8 cellular contexts compared by ENCODE assay signal in the genomic region with DNA sequence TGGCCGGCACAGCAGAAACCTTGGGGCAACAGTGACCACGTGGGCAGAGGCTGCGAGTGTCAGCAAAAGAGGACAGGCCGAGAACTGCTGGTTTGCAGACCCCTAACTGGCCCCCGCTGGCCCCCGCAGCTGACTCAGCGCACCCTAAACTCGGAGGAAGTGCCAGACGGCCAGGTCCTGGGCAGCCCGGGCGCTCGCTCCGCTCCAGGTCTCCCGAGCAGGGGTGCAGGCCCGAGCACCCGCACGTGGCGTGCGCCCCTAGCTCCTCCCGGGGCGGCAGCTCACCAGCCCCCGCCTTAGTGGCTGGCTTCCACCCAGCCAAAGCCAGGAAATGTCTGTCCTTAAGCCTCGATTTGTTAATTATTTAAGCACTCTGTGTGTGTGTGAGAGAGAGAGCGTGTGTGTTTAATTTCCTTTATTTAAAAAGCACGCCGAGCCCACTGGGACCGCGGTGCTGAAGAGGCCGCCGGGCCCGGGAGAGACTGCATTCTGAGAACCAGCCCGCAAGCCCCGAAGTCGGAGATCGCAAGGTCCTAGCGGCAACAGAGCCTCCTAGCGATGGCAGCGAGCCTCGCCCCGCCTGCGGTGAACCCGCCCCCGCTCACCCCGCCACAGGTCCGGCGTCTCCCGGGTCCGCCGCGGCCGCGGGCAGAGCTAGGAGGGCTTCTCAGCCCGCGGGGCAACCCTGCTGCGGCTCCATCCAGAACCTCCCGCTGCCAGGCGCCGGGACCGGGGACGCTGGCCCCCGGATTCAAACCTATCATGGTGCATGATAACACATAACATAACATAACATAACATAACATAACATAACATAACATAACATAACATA. TPM values are rescaled to one million over a fixed set of nuclear protein-coding genes. Genes with fewer than 3 reads are reported as not detected.
DNase-seq lines count a peak whose midpoint lies in the region; ATAC-seq and TF ChIP-seq lines count a peak whose summit lies in the region.

No MANE protein-coding gene starts in this region.

- H3K9me3 ChIP-seq in BLaER1 (no peaks in the 10 kb centered on the region), PC-9 (ENCODE audit: insufficient read depth, low read depth) (no peaks in the 10 kb centered on the region), neural cell (ENCODE audit: low read length) (no peaks in the 10 kb centered on the region)

- peak; percentile 84 for ATAC-seq in GM19043 (IDR thresholded peaks at IDR 0.05; ENCODE audit: low read depth, unreplicated experiment)
- ATAC-seq in HG03354 (IDR thresholded peaks at IDR 0.05; ENCODE audit: poor library complexity, severe bottlenecking, unreplicated experiment): peak; percentile 93

- H3K4me2 ChIP-seq in BLaER1: peak overlapping the region; percentile 85
- H3K4me2 ChIP-seq in PC-9: peak overlapping the region; percentile 85
- H3K4me2 ChIP-seq in neural cell (ENCODE audit: low read length): no peak overlapping the region

- CTCF ChIA-PET in PC-9 (lab: Charles Lee): interaction anchor here (0.6 kb wide), 3 partner anchors 9 to 197 kb away, joined by 3 to 4 read pairs (median 4); no protein-coding TSS in a partner anchor

- H3K36me3 ChIP-seq in BLaER1: no peaks in the 10 kb centered on the region
- no peaks in the 10 kb centered on the region for H3K36me3 ChIP-seq in PC-9 (ENCODE audit: low read depth)
- no peaks in the 10 kb centered on the region for H3K36me3 ChIP-seq in neural cell (ENCODE audit: insufficient read depth, low read length)

- H3K27ac ChIP-seq in BLaER1: peak overlapping the region; percentile 75
- no peak overlapping the region for H3K27ac ChIP-seq in PC-9
- H3K27ac ChIP-seq in neural cell (ENCODE audit: low read length): no peak overlapping the region

- H2AFZ ChIP-seq in PC-9: peak overlapping the region; percentile 95
- H2AFZ ChIP-seq in neural cell (ENCODE audit: low read depth, low read length): no peak overlapping the region

- intact Hi-C loops in PC-9 (cut with micrococcal nuclease; ENCODE audit: unreplicated experiment): no loop called here

- H3K9me2 ChIP-seq in PC-9 (ENCODE audit: insufficient read depth) (no peaks in the 10 kb centered on the region), neural cell (ENCODE audit: insufficient read depth, low read length) (no peaks in the 10 kb centered on the region)

- H3K9ac ChIP-seq in BLaER1 (peak overlapping the region; percentile 64), neural cell (ENCODE audit: low read length) (no peak overlapping the region)

- TF ChIP-seq CTCF in PC-9 (conservative IDR thresholded peaks at IDR 0.05) (peak; percentile 54; the same call in 1 of the 2 replicates), foreskin fibroblast (IDR thresholded peaks at IDR 0.05; ENCODE audit: low read depth, low read length) (peak; percentile 74), neural cell (IDR thresholded peaks at IDR 0.05; ENCODE audit: poor library complexity, severe bottlenecking) (peak; percentile 44)

- no peaks in the 10 kb centered on the region for H3K36me3 Mint-ChIP-seq in stimulated activated naive CD8-positive, alpha-beta T cell treated with anti-CD3 and anti-CD28 coated beads, Interleukin-15, Interleukin-2, amounts not matched to agents 100 ng/mL and 50 ng/mL, for 24 hours (ENCODE audit: low read depth)

- POLR2A ChIA-PET in PC-9 (lab: Charles Lee; ENCODE audit: unreplicated experiment): no interaction called here

- DNase-seq in PC-9: peak in 1 of 2 experiments; percentile 63
- DNase-seq in activated effector memory CD4-positive, alpha-beta T cell treated with Interleukin-2 at 50 U/mL for 16 hours: peak; percentile 41
- DNase-seq in foreskin fibroblast: peak; percentile 83 to 94

- H3K4me1 ChIP-seq in BLaER1 (peaks cover 40% of the 10 kb centered on the region), PC-9 (replicated peaks; ENCODE audit: insufficient read depth) (no peaks in the 10 kb centered on the region)

- H3K4me1 Mint-ChIP-seq in stimulated activated naive CD8-positive, alpha-beta T cell treated with anti-CD3 and anti-CD28 coated beads, Interleukin-15, Interleukin-2, amounts not matched to agents 100 ng/mL and 50 ng/mL, for 24 hours (ENCODE audit: low read depth): peaks cover 52% of the 10 kb centered on the region

- TF ChIP-seq RAD21 in neural cell (conservative IDR thresholded peaks at IDR 0.05): no peak

- peak overlapping the region; percentile 57 for H3K4me3 ChIP-seq in BLaER1
- H3K4me3 ChIP-seq in PC-9: peak overlapping the region; percentile 55
- peak overlapping the region; percentile 40 to 47 for H3K4me3 ChIP-seq in foreskin fibroblast (ENCODE audit: low read depth in 1 of 2, low read length in 2 of 2)
- peak overlapping the region; percentile 56 for H3K4me3 ChIP-seq in neural cell (ENCODE audit: low read length)

- H3F3A ChIP-seq in PC-9 (ENCODE audit: insufficient read depth, low read depth): no peaks in the 10 kb centered on the region
- no peaks in the 10 kb centered on the region for H3F3A ChIP-seq in neural cell (ENCODE audit: insufficient read depth, low read length, poor library complexity, severe bottlenecking)

- H4K20me1 ChIP-seq in BLaER1: no peaks in the 10 kb centered on the region
- no peaks in the 10 kb centered on the region for H4K20me1 ChIP-seq in PC-9 (ENCODE audit: insufficient read depth)
- no peaks in the 10 kb centered on the region for H4K20me1 ChIP-seq in neural cell (ENCODE audit: insufficient read depth)

- no peaks in the 10 kb centered on the region for H3K79me2 ChIP-seq in PC-9 (ENCODE audit: low read depth)
- H3K79me2 ChIP-seq in neural cell (replicated peaks; ENCODE audit: insufficient read depth, low read length): no peaks in the 10 kb centered on the region

- H3K27me3 Mint-ChIP-seq in stimulated activated naive CD8-positive, alpha-beta T cell treated with anti-CD3 and anti-CD28 coated beads, Interleukin-15, Interleukin-2, amounts not matched to agents 100 ng/mL and 50 ng/mL, for 24 hours: peaks cover 6% of the 10 kb centered on the region

- H3K4me3 Mint-ChIP-seq in stimulated activated naive CD8-positive, alpha-beta T cell treated with anti-CD3 and anti-CD28 coated beads, Interleukin-15, Interleukin-2, amounts not matched to agents 100 ng/mL and 50 ng/mL, for 24 hours: peak overlapping the region; percentile 86

- no peaks in the 10 kb centered on the region for H3K9me3 Mint-ChIP-seq in stimulated activated naive CD8-positive, alpha-beta T cell treated with anti-CD3 and anti-CD28 coated beads, Interleukin-15, Interleukin-2, amounts not matched to agents 100 ng/mL and 50 ng/mL, for 24 hours

- TF ChIP-seq EP300 in neural cell (conservative IDR thresholded peaks at IDR 0.05; ENCODE audit: poor library complexity, severe bottlenecking): no peak

- peak overlapping the region; percentile 95 for H3K27ac Mint-ChIP-seq in stimulated activated naive CD8-positive, alpha-beta T cell treated with anti-CD3 and anti-CD28 coated beads, Interleukin-15, Interleukin-2, amounts not matched to agents 100 ng/mL and 50 ng/mL, for 24 hours

- H3K27me3 ChIP-seq in BLaER1 (no peaks in the 10 kb centered on the region), PC-9 (ENCODE audit: insufficient read depth, low read depth) (no peaks in the 10 kb centered on the region), neural cell (ENCODE audit: insufficient read depth, low read depth, low read length) (peaks cover 14% of the 10 kb centered on the region)

- no TSS peak for BruUV-seq in PC-9 (replicated peaks; lab: Mats Ljungman, UMichigan)

TF ChIP-seq in neural cell, 6 proteins besides CTCF, POLR2A, EP300 and RAD21:
- TF ChIP-seq EZH2 (IDR thresholded peaks at IDR 0.05; ENCODE audit: borderline replicate concordance, insufficient read depth, low read length, poor library complexity, severe bottlenecking) (no peak), SMC3 (conservative IDR thresholded peaks at IDR 0.05; ENCODE audit: poor library complexity) (no peak), POLR2AphosphoS5 (IDR thresholded peaks at IDR 0.05) (no peak), MXI1 (conservative IDR thresholded peaks at IDR 0.05; ENCODE audit: poor library complexity, severe bottlenecking) (no peak), TAF1 (IDR thresholded peaks at IDR 0.05; ENCODE audit: low read depth) (no peak)
- TF ChIP-seq, protein P1, sequence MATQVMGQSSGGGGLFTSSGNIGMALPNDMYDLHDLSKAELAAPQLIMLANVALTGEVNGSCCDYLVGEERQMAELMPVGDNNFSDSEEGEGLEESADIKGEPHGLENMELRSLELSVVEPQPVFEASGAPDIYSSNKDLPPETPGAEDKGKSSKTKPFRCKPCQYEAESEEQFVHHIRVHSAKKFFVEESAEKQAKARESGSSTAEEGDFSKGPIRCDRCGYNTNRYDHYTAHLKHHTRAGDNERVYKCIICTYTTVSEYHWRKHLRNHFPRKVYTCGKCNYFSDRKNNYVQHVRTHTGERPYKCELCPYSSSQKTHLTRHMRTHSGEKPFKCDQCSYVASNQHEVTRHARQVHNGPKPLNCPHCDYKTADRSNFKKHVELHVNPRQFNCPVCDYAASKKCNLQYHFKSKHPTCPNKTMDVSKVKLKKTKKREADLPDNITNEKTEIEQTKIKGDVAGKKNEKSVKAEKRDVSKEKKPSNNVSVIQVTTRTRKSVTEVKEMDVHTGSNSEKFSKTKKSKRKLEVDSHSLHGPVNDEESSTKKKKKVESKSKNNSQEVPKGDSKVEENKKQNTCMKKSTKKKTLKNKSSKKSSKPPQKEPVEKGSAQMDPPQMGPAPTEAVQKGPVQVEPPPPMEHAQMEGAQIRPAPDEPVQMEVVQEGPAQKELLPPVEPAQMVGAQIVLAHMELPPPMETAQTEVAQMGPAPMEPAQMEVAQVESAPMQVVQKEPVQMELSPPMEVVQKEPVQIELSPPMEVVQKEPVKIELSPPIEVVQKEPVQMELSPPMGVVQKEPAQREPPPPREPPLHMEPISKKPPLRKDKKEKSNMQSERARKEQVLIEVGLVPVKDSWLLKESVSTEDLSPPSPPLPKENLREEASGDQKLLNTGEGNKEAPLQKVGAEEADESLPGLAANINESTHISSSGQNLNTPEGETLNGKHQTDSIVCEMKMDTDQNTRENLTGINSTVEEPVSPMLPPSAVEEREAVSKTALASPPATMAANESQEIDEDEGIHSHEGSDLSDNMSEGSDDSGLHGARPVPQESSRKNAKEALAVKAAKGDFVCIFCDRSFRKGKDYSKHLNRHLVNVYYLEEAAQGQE (IDR thresholded peaks at IDR 0.05; ENCODE audit: borderline replicate concordance): no peak
TF ChIP-seq in neural cell: peak in this region for 0.

RNA-seq across cellular contexts. Expression of a gene that starts 45.9 kb away (rescaled TPM):
- 7.7 and 8.7 TPM in 2 replicates for total RNA-seq in PC-9 (2021)
- polyA plus RNA-seq in neural cell: 58.9 and 59.5 TPM in 2 replicates
- 56.3 and 63.8 TPM in 2 replicates for polyA minus RNA-seq in neural cell
